Comparison of ENCODE assay signal across 1 cellular context in genomic region chr10:119663866-119664698, GRCh38.
TF ChIP-seq lines count a peak whose summit lies in the region.

No MANE protein-coding gene starts in this region.

TF ChIP-seq in HepG2, 621 proteins besides CTCF, POLR2A, EP300 and RAD21 (continued from another document):
- TF ChIP-seq, protein P1, sequence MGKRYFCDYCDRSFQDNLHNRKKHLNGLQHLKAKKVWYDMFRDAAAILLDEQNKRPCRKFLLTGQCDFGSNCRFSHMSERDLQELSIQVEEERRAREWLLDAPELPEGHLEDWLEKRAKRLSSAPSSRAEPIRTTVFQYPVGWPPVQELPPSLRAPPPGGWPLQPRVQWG (CRISPR knock-in tag; IDR thresholded peaks at IDR 0.05; ENCODE audit: borderline replicate concordance, low read depth): no peak
- TF ChIP-seq FOXO4 (CRISPR knock-in tag; conservative IDR thresholded peaks at IDR 0.05) (no peak), ZNF225 (CRISPR knock-in tag; IDR thresholded peaks at IDR 0.05) (no peak), TCF7L2 (IDR thresholded peaks at IDR 0.05; ENCODE audit: low read depth, low read length) (no peak)
